In the genomic region with DNA sequence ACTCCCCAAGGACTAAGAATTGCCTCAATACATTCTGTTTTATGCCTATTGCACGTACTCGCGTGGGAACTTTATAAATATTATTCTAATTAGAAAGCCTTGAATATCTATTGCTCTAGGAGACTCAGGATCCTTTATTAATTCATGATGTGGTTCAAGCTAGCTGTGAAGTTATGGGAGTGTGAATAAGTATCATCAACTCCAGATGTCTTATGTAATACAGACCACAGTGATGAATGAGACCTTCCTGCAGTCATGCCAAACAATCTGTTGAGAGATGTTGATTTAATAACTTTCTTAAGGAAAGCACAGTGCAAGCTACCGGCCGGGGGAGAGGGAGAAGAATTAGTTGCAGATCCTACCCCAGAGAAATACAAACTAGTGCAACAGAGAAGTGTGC, we compare ENCODE assay signal across 20 cellular contexts.
DNase-seq lines count a peak whose midpoint lies in the region; ATAC-seq, FAIRE-seq and TF ChIP-seq lines count a peak whose summit lies in the region.
"Had no signal": no experiment of that assay in that cellular context is flagged by ENCODE, and none has a peak within 500 bp of the region (broad histone marks: within the 10 kb centered on the region; RNA-seq: fewer than 3 reads in every experiment).

No MANE protein-coding gene starts in this region.

- intact Hi-C loops in PC-3 (cut with micrococcal nuclease) (no loop called here), uterus (cut with DNase I; ENCODE audit: low total_unique reads) (no loop called here)

- no TSS peak for BruUV-seq in PC-3 (replicated peaks; lab: Mats Ljungman, UMichigan)

- DNase-seq in Daoy (ENCODE audit: low read depth) = peak; percentile 21
- DNase-seq in PC-3 = no peak
- DNase-seq in H1 (ENCODE audit: low read depth in 1 of 2, low spot score in 2 of 2) = no peak
- DNase-seq in mesenchymal stem cell = peak; percentile 12
- no peak for DNase-seq in D721Med (ENCODE audit: insufficient read length, low spot score)
- DNase-seq in GM19240 (ENCODE audit: insufficient read length, low spot score) = no peak
- DNase-seq in uterus = no peak
- DNase-seq in SK-N-DZ (ENCODE audit: low spot score) = no peak
- DNase-seq: activated CD4-positive, alpha-beta T cell treated with anti-CD3 and anti-CD28 coated beads, Interleukin-2, amount 50 U/mL, for 48 hours; aorta; effector CD4-positive, alpha-beta T cell; KG1; left colon; naive thymus-derived CD4-positive, alpha-beta T cell; NCI-H1930; retina; stimulated activated CD4-positive, alpha-beta T cell treated with anti-CD3 and anti-CD28 coated beads, Interleukin-4, amount 100 ng/mL, for 1 hour; upper lobe of left lung had no signal

- H2AK5ac ChIP-seq in H1 (ENCODE audit: low read depth, low read length) = no peak overlapping the region
- no peak overlapping the region for H2AK5ac ChIP-seq in mesenchymal stem cell (ENCODE audit: low read length, severe bottlenecking)

- H3K79me2 ChIP-seq in PC-3 (ENCODE audit: low read length) (no peaks in the 10 kb centered on the region), H1 (ENCODE audit: control insufficient read depth in 1 of 2, insufficient read depth in 2 of 2, low read length in 2 of 2) (no peaks in the 10 kb centered on the region)

- H3F3A ChIP-seq in PC-3 (ENCODE audit: low read length, unreplicated experiment) = no peaks in the 10 kb centered on the region

- H3K4ac ChIP-seq in H1 (replicated peaks; ENCODE audit: insufficient read length, low read depth, low read length) (no peak overlapping the region), mesenchymal stem cell (ENCODE audit: low read depth in 1 of 2, low read length in 2 of 2) (no peak overlapping the region)

- H2BK15ac ChIP-seq in H1 (ENCODE audit: low read length) (no peak overlapping the region), mesenchymal stem cell (ENCODE audit: low read depth, poor library complexity, severe bottlenecking) (no peak overlapping the region)

- no peak for TF ChIP-seq CTCF in PC-3 (conservative IDR thresholded peaks at IDR 0.05; ENCODE audit: low read depth, low read length)
- TF ChIP-seq CTCF in H1 (IDR thresholded peaks at IDR 0.05; ENCODE audit: control extremely low read depth in 1 of 3, insufficient read depth in 1 of 3, low read depth in 1 of 3, low read length in 3 of 3) = no peak
- TF ChIP-seq CTCF in D721Med (IDR thresholded peaks at IDR 0.05; ENCODE audit: insufficient read depth, missing control alignments) = no peak
- TF ChIP-seq CTCF in uterus (IDR thresholded peaks at IDR 0.05) = no peak

- H4K91ac ChIP-seq in H1 (replicated peaks; ENCODE audit: insufficient read length, low read length) = no peak overlapping the region
- H4K91ac ChIP-seq in mesenchymal stem cell (ENCODE audit: low read length) = no peak overlapping the region

- H2BK12ac ChIP-seq in H1 (ENCODE audit: low read depth, low read length) = no peak overlapping the region
- H2BK12ac ChIP-seq in mesenchymal stem cell (ENCODE audit: low read length in 2 of 2) = no peak overlapping the region

- no peak overlapping the region for H3K9ac ChIP-seq in PC-3 (ENCODE audit: low read length)
- no peak overlapping the region for H3K9ac ChIP-seq in H1 (replicated peaks in 1 of 4; ENCODE audit: extremely low read depth in 1 of 4, low read depth in 3 of 4, low read length in 3 of 4)
- peak overlapping the region; percentile 59 for H3K9ac ChIP-seq in mesenchymal stem cell (ENCODE audit: low read length)

- no peak overlapping the region for H4K5ac ChIP-seq in H1 (ENCODE audit: insufficient read length, low read depth, low read length)

- H2BK20ac ChIP-seq in H1 (ENCODE audit: low read length) = no peak overlapping the region

- H2BK120ac ChIP-seq in H1 (replicated peaks; ENCODE audit: low read depth, low read length) (no peak overlapping the region), mesenchymal stem cell (ENCODE audit: low read depth, low read length) (no peak overlapping the region)

- no peak overlapping the region for H3K23ac ChIP-seq in H1 (ENCODE audit: insufficient read length)
- H3K23ac ChIP-seq in mesenchymal stem cell (ENCODE audit: low read length in 2 of 2) = no peak overlapping the region

- H3K79me1 ChIP-seq in H1 (ENCODE audit: low read depth, low read length) = no peaks in the 10 kb centered on the region
- no peaks in the 10 kb centered on the region for H3K79me1 ChIP-seq in mesenchymal stem cell (replicated peaks; ENCODE audit: low read length, poor library complexity, severe bottlenecking)

- H4K20me1 ChIP-seq in PC-3 (ENCODE audit: low read length) = no peaks in the 10 kb centered on the region
- no peaks in the 10 kb centered on the region for H4K20me1 ChIP-seq in H1 (replicated peaks in 1 of 2; ENCODE audit: control insufficient read depth in 1 of 2, insufficient read depth in 2 of 2, low read length in 2 of 2)

- H3K9me2 ChIP-seq in PC-3 (replicated peaks; ENCODE audit: low read length) = no peaks in the 10 kb centered on the region

- H2BK5ac ChIP-seq in H1 (ENCODE audit: low read depth, low read length) (no peak overlapping the region), mesenchymal stem cell (ENCODE audit: low read depth, low read length, poor library complexity, severe bottlenecking) (no peak overlapping the region)

- POLR2A ChIA-PET in PC-3 (lab: Charles Lee; ENCODE audit: unreplicated experiment) (no interaction called here), H1 (lab: Charles Lee; ENCODE audit: partially characterized antibody) (no interaction called here)

- H2AFZ ChIP-seq in PC-3 (ENCODE audit: low read length) (no peak overlapping the region), H1 (ENCODE audit: low read length) (peak overlapping the region; percentile 20; the same call in 1 of the 2 replicates), mesenchymal stem cell (ENCODE audit: low read depth, low read length) (no peak overlapping the region)

- no peak overlapping the region for H3K56ac ChIP-seq in H1 (replicated peaks; ENCODE audit: insufficient read length, low read depth, low read length)

- TF ChIP-seq EP300 in H1 (IDR thresholded peaks at IDR 0.05; ENCODE audit: borderline replicate concordance in 1 of 2, low read depth in 2 of 2, low read length in 2 of 2) = no peak

- FAIRE-seq in H1 (lab: Jason Lieb, UNC) (no peak), D721Med (lab: Jason Lieb, UNC) (no peak)

- H3K27me3 ChIP-seq in PC-3 (ENCODE audit: low read length) (no peaks in the 10 kb centered on the region), H1 (replicated peaks in 1 of 4; ENCODE audit: control insufficient read depth in 3 of 4, extremely low read depth in 1 of 4, insufficient read depth in 3 of 4, low read length in 3 of 4) (peaks cover 0 to 1% (median 0%) of the 10 kb centered on the region in 4 experiments; a peak in 1 of 7 replicates), mesenchymal stem cell (ENCODE audit: control insufficient read depth in 1 of 2, insufficient read depth in 1 of 2, low read length in 2 of 2) (no peaks in the 10 kb centered on the region), uterus (no peaks in the 10 kb centered on the region)
- H3K27me3 ChIP-seq: upper lobe of left lung had no signal

- no peak for TF ChIP-seq RAD21 in H1 (IDR thresholded peaks at IDR 0.05 in 1 of 2, conservative IDR thresholded peaks at IDR 0.05 in 1 of 2; ENCODE audit: low read depth in 2 of 2, low read length in 2 of 2)

- peaks cover 7% of the 10 kb centered on the region; the same call in 1 of the 2 replicates for H3K4me1 ChIP-seq in PC-3 (ENCODE audit: insufficient read depth, low read length)
- H3K4me1 ChIP-seq in H1 (replicated peaks in 1 of 4; ENCODE audit: control insufficient read depth in 3 of 4, insufficient read depth in 4 of 4, low read length in 3 of 4) = no peaks in the 10 kb centered on the region
- H3K4me1 ChIP-seq in mesenchymal stem cell (ENCODE audit: control insufficient read depth, insufficient read depth, low read depth, low read length) = peaks cover 3% of the 10 kb centered on the region
- H3K4me1 ChIP-seq in uterus = no peaks in the 10 kb centered on the region
- H3K4me1 ChIP-seq: upper lobe of left lung had no signal

- no peak overlapping the region for H3K4me2 ChIP-seq in PC-3 (ENCODE audit: low read length)
- no peak overlapping the region for H3K4me2 ChIP-seq in H1 (ENCODE audit: insufficient read depth in 1 of 2, low read depth in 2 of 2, low read length in 2 of 2)
- H3K4me2 ChIP-seq in mesenchymal stem cell (ENCODE audit: low read length, poor library complexity, severe bottlenecking) = no peak overlapping the region

- ATAC-seq in PC-3 = no peak
- ATAC-seq: activated T-helper 17 cell treated with anti-CD3 and anti-CD28 coated beads, Interleukin-2, amount 50 U/mL, for 72 hours; left colon; naive thymus-derived CD4-positive, alpha-beta T cell had no signal

- H3K14ac ChIP-seq in H1 (ENCODE audit: insufficient read length) = no peak overlapping the region
- no peak overlapping the region for H3K14ac ChIP-seq in mesenchymal stem cell (ENCODE audit: low read length in 2 of 2)

- no peak overlapping the region for H3K4me3 ChIP-seq in PC-3 (ENCODE audit: low read length)
- H3K4me3 ChIP-seq in H1 (ENCODE audit: extremely low read depth in 1 of 4, insufficient read depth in 2 of 4, low read depth in 3 of 4, low read length in 4 of 4) = no peak overlapping the region
- no peak overlapping the region for H3K4me3 ChIP-seq in mesenchymal stem cell (ENCODE audit: insufficient read depth in 1 of 2, low read depth in 1 of 2, low read length in 2 of 2)
- H3K4me3 ChIP-seq in uterus = no peak overlapping the region
- H3K4me3 ChIP-seq: upper lobe of left lung had no signal

- H3K18ac ChIP-seq in H1 (ENCODE audit: extremely low read depth, low read length) = no peak overlapping the region
- H3K18ac ChIP-seq in mesenchymal stem cell (ENCODE audit: low read depth in 1 of 2, low read length in 2 of 2) = no peak overlapping the region

- H3K9me3 ChIP-seq in PC-3 (ENCODE audit: low read length) = no peaks in the 10 kb centered on the region
- H3K9me3 ChIP-seq in H1 (ENCODE audit: insufficient read depth in 2 of 2, low read depth in 1 of 2, low read length in 1 of 2) = no peaks in the 10 kb centered on the region
- H3K9me3 ChIP-seq in mesenchymal stem cell (ENCODE audit: control insufficient read depth, low read length) = no peaks in the 10 kb centered on the region
- no peaks in the 10 kb centered on the region for H3K9me3 ChIP-seq in uterus
- H3K9me3 ChIP-seq: upper lobe of left lung had no signal

- peak overlapping the region; percentile 70; the same call in 1 of the 2 replicates for H3K27ac ChIP-seq in PC-3 (ENCODE audit: low read length)
- no peak overlapping the region for H3K27ac ChIP-seq in H1 (ENCODE audit: low read depth, low read length)
- H3K27ac ChIP-seq in mesenchymal stem cell (ENCODE audit: low read length, poor library complexity, severe bottlenecking) = peak overlapping the region; percentile 96
- no peak overlapping the region for H3K27ac ChIP-seq in uterus
- H3K27ac ChIP-seq: C4-2B, upper lobe of left lung had no signal

- WGBS in H1 (ENCODE audit: extremely low coverage in 1 of 2, insufficient coverage in 1 of 2, insufficient read length in 1 of 2, insufficient replicate concordance in 2 of 2, low coverage in 1 of 2, low lambda C conversion rate in 2 of 2, missing lambda C conversion rate in 1 of 2), 2 experiments = 99% methylated on average over 5 of the region's 5 CpGs; no CpG with 5 or more reads in 1 of the 2 experiments
- WGBS in mesenchymal stem cell = no CpG with 5 or more reads among the region's 5 CpGs

- CTCF ChIA-PET in PC-3 (lab: Charles Lee) = no interaction called here
- CTCF ChIA-PET in H1 (lab: Charles Lee; ENCODE audit: partially characterized antibody) = no interaction called here

- H3K23me2 ChIP-seq in H1 (ENCODE audit: low read depth, low read length) = no peaks in the 10 kb centered on the region

- H3K36me3 ChIP-seq in PC-3 (ENCODE audit: low read depth, low read length) (no peaks in the 10 kb centered on the region), H1 (ENCODE audit: control insufficient read depth in 2 of 4, insufficient read depth in 4 of 4, low read length in 3 of 4) (no peaks in the 10 kb centered on the region), mesenchymal stem cell (ENCODE audit: control insufficient read depth in 1 of 2, insufficient read depth in 2 of 2, low read depth in 1 of 2, low read length in 2 of 2) (no peaks in the 10 kb centered on the region), uterus (no peaks in the 10 kb centered on the region)
- H3K36me3 ChIP-seq: upper lobe of left lung had no signal

- TF ChIP-seq POLR2A in H1 (IDR thresholded peaks at IDR 0.05; ENCODE audit: control extremely low read depth in 1 of 2, low read depth in 2 of 2, low read length in 2 of 2) (no peak), uterus (IDR thresholded peaks at IDR 0.05) (no peak)

- H4K8ac ChIP-seq in H1 (ENCODE audit: extremely low read depth, insufficient read depth, low read length) (no peak overlapping the region), mesenchymal stem cell (ENCODE audit: low read length) (no peak overlapping the region)

Comparison
In these comparisons a context has a peak if more than half of its experiments do, and no peak if none do; other contexts are left out.
1. DNase-seq: peak in Daoy (single experiment) and mesenchymal stem cell (single experiment); none in PC-3 (single experiment), H1 (0 of 2), D721Med (single experiment), GM19240 (single experiment), uterus (0 of 2) and SK-N-DZ (single experiment).
2. H3K27ac ChIP-seq: peak in PC-3 (single experiment) and mesenchymal stem cell (single experiment); none in H1 (single experiment) and uterus (0 of 2).